In genomic region chr17:17422641-17423040, GRCh38 we compare ENCODE assay signal across 30 cellular contexts.
"Had no signal": no experiment of that assay in that cellular context is flagged by ENCODE, and none has a peak within 500 bp of the region (broad histone marks: within the 10 kb centered on the region; RNA-seq: fewer than 3 reads in every experiment).

No MANE protein-coding gene starts in this region.

- H3K27me3 Mint-ChIP-seq: T-cell had no signal

- H3K9me3 Mint-ChIP-seq: activated naive CD4-positive, alpha-beta T cell treated with anti-CD3 and anti-CD28 coated beads for 36 hours; activated T-cell treated with anti-CD3 and anti-CD28 coated beads, Interleukin-2, amount 50 U/mL, for 4 hours; T-cell had no signal

- H3K36me3 Mint-ChIP-seq: activated naive CD8-positive, alpha-beta T cell treated with anti-CD3 and anti-CD28 coated beads, Interleukin-2, amount 10 ng/mL, durations not matched to agents 7 days and 5 days; T-cell had no signal

- H3K36me3 ChIP-seq: adrenal gland had no signal

- FAIRE-seq: K562, TTC549 had no signal

- H3K27ac ChIP-seq: adrenal gland had no signal

- H3K9me3 ChIP-seq: adrenal gland had no signal

- DNase-seq: activated B cell treated with CpG ODN at 0.5 μM for 24 hours; activated CD4-positive, alpha-beta T cell treated with anti-CD3 and anti-CD28 coated beads for 1 hour; activated CD4-positive, alpha-beta T cell treated with anti-CD3 and anti-CD28 coated beads, Interleukin-2, amount 10 ng/mL, durations not matched to agents 24 days and 14 days; activated CD4-positive, alpha-beta T cell treated with anti-CD3 and anti-CD28 coated beads, Interleukin-2, amount 50 U/mL, for 48 hours; activated effector memory CD4-positive, alpha-beta T cell treated with anti-CD3 and anti-CD28 coated beads, Interleukin-2, amount 50 U/mL, for 16 hours; activated naive CD4-positive, alpha-beta T cell treated with anti-CD3 and anti-CD28 coated beads for 36 hours; activated naive CD8-positive, alpha-beta T cell treated with anti-CD3 and anti-CD28 coated beads, Interleukin-2, amount 10 ng/mL, durations not matched to agents 7 days and 5 days; activated T-cell treated with anti-CD3 and anti-CD28 coated beads, Interleukin-2, amount 50 U/mL, for 4 hours; adrenal gland; anterior cingulate cortex; caudate nucleus; Karpas-422; MM.1S; NCI-H1105; NCI-H1436; NCI-H1694 treated with DMSO at 0.1 percent for 48 hours; NCI-H2029 treated with DMSO at 0.1 percent for 48 hours; NCI-H345; NCI-H510A; NCI-H526 treated with DMSO at 0.1 percent for 48 hours; NK-92 treated with Interleukin-12 subunit alpha and Interleukin-12 subunit beta, amount 100 ng/mL, for 24 hours; OCI-M1; RPMI8226; SHP77 treated with DMSO at 0.1 percent for 48 hours; T-cell; T-helper 2 cell; T1000 had no signal

- H3K27ac Mint-ChIP-seq: activated B cell treated with CpG ODN at 0.5 μM for 24 hours; activated CD4-positive, alpha-beta T cell treated with anti-CD3 and anti-CD28 coated beads, Interleukin-2, amount 10 ng/mL, durations not matched to agents 24 days and 14 days; activated naive CD4-positive, alpha-beta T cell treated with anti-CD3 and anti-CD28 coated beads for 36 hours; activated naive CD8-positive, alpha-beta T cell treated with anti-CD3 and anti-CD28 coated beads, Interleukin-2, amount 10 ng/mL, durations not matched to agents 7 days and 5 days; T-cell had no signal

- ATAC-seq: activated T-cell treated with anti-CD3 and anti-CD28 coated beads, Interleukin-2, amount 50 U/mL, for 4 hours; K562; Panc1; T-cell had no signal

- H3K4me3 Mint-ChIP-seq: activated B cell treated with CpG ODN at 0.5 μM for 24 hours; activated CD4-positive, alpha-beta T cell treated with anti-CD3 and anti-CD28 coated beads, Interleukin-2, amount 10 ng/mL, durations not matched to agents 24 days and 14 days; activated naive CD4-positive, alpha-beta T cell treated with anti-CD3 and anti-CD28 coated beads for 36 hours; activated naive CD8-positive, alpha-beta T cell treated with anti-CD3 and anti-CD28 coated beads, Interleukin-2, amount 10 ng/mL, durations not matched to agents 7 days and 5 days; activated T-cell treated with anti-CD3 and anti-CD28 coated beads, Interleukin-2, amount 50 U/mL, for 4 hours; T-cell had no signal

- H3K27me3 ChIP-seq: adrenal gland had no signal

- H3K4me1 Mint-ChIP-seq: activated B cell treated with CpG ODN at 0.5 μM for 24 hours; activated naive CD8-positive, alpha-beta T cell treated with anti-CD3 and anti-CD28 coated beads, Interleukin-2, amount 10 ng/mL, durations not matched to agents 7 days and 5 days had no signal

- H3K4me3 ChIP-seq: adrenal gland, K562 had no signal
